ENCODE assay signal across 1 cellular context in the genomic region with DNA sequence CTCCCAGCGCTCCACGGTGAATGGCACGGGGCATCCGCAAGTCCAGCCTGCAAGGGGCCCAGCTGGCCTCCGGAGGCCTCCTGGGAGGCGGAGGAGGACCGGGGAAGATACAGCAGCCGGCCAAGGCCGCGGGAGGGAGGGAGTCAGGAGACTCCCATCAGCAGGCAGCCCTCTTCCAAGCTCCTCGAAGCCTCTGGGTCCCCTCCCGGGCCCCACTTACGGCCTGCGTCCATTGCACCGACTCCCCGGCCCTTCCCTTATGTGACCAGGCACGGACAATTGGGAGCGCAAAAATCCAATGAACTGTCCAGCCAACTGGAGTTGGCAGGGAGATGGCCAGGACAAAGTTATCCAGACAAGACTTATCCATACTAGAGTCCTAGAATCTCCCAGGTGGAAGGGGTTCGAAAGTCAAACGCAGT.
TF ChIP-seq lines count a peak whose summit lies in the region.

No MANE protein-coding gene starts in this region.

TF ChIP-seq in GM12878, 131 proteins besides CTCF, POLR2A, EP300 and RAD21:
- TF ChIP-seq FOXM1 (IDR thresholded peaks at IDR 0.05; ENCODE audit: low read depth, low read length) = no peak
- TF ChIP-seq POLR2AphosphoS5 (IDR thresholded peaks at IDR 0.05; ENCODE audit: low read length) = no peak
- no peak for TF ChIP-seq BACH1 (IDR thresholded peaks at IDR 0.05; ENCODE audit: borderline replicate concordance)
- TF ChIP-seq, protein P1, sequence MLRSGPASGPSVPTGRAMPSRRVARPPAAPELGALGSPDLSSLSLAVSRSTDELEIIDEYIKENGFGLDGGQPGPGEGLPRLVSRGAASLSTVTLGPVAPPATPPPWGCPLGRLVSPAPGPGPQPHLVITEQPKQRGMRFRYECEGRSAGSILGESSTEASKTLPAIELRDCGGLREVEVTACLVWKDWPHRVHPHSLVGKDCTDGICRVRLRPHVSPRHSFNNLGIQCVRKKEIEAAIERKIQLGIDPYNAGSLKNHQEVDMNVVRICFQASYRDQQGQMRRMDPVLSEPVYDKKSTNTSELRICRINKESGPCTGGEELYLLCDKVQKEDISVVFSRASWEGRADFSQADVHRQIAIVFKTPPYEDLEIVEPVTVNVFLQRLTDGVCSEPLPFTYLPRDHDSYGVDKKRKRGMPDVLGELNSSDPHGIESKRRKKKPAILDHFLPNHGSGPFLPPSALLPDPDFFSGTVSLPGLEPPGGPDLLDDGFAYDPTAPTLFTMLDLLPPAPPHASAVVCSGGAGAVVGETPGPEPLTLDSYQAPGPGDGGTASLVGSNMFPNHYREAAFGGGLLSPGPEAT (IDR thresholded peaks at IDR 0.05; ENCODE audit: low read depth) = no peak
- TF ChIP-seq CBFB (IDR thresholded peaks at IDR 0.05; ENCODE audit: low read depth) = no peak
- TF ChIP-seq ESRRA (IDR thresholded peaks at IDR 0.05; ENCODE audit: low read length) = no peak
- no peak for TF ChIP-seq RBBP5 (conservative IDR thresholded peaks at IDR 0.05)
- TF ChIP-seq, protein P2, sequence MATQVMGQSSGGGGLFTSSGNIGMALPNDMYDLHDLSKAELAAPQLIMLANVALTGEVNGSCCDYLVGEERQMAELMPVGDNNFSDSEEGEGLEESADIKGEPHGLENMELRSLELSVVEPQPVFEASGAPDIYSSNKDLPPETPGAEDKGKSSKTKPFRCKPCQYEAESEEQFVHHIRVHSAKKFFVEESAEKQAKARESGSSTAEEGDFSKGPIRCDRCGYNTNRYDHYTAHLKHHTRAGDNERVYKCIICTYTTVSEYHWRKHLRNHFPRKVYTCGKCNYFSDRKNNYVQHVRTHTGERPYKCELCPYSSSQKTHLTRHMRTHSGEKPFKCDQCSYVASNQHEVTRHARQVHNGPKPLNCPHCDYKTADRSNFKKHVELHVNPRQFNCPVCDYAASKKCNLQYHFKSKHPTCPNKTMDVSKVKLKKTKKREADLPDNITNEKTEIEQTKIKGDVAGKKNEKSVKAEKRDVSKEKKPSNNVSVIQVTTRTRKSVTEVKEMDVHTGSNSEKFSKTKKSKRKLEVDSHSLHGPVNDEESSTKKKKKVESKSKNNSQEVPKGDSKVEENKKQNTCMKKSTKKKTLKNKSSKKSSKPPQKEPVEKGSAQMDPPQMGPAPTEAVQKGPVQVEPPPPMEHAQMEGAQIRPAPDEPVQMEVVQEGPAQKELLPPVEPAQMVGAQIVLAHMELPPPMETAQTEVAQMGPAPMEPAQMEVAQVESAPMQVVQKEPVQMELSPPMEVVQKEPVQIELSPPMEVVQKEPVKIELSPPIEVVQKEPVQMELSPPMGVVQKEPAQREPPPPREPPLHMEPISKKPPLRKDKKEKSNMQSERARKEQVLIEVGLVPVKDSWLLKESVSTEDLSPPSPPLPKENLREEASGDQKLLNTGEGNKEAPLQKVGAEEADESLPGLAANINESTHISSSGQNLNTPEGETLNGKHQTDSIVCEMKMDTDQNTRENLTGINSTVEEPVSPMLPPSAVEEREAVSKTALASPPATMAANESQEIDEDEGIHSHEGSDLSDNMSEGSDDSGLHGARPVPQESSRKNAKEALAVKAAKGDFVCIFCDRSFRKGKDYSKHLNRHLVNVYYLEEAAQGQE (IDR thresholded peaks at IDR 0.05; ENCODE audit: low read depth, low read length) = no peak
- no peak for TF ChIP-seq ZNF274 (IDR thresholded peaks at IDR 0.05; ENCODE audit: insufficient read depth, insufficient read length)
